ENCODE assay signal across 8 cellular contexts in the genomic region with DNA sequence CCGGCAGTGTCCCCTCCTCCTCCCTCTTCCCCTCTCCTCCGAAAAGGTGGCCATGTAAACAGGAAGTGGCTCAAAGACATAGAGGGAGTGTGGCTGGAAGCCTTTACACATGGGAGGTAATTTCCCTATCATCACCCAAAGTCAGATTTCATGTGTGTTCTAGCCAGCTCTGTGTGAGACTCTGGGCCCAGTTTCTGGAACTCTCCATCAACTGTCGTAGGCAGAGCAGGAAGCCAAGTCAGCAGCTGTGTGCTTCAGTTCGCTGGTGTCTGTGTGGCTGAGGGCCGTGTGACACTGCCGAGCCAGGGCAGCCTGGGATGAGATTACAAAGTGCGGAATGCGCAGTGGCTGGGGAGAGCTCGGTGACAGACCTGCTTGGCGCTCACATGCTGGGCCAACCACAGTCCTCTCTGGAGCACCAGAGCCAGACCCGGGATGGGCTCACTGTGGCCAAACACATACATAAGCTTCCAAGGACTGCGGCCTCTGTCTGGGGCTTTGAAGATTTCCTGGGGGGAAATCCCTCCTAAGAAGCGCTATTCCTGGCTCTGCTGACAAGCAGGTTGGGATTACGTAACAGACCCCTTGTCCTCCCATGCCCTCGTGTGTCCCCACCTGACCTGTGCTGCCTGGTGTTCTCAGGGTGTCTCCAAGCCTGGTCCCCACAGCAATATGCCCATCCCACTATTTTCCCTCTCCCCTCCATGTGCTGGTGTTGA. TPM values are rescaled to one million over a fixed set of nuclear protein-coding genes. Genes with fewer than 3 reads are reported as not detected.
DNase-seq lines count a peak whose midpoint lies in the region; ATAC-seq and TF ChIP-seq lines count a peak whose summit lies in the region.

No MANE protein-coding gene starts in this region.

- peak overlapping the region; percentile 97; the same call in 1 of the 2 replicates for H3K27ac ChIP-seq in KMS-11
- peak overlapping the region in 2 of 4 donors; percentile 18 to 51 for H3K27ac ChIP-seq in body of pancreas
- peak overlapping the region; percentile 86 for H3K27ac ChIP-seq in layer of hippocampus (ENCODE audit: low read depth, low read length)

- 68 to 70% methylated on average over 4 to 15 of the region's 15 CpGs for WGBS in body of pancreas, 2 donors

- H2AFZ ChIP-seq in KMS-11 (ENCODE audit: low read depth): no peak overlapping the region

- peak overlapping the region; percentile 66; the same call in 1 of the 2 replicates for H3K4me2 ChIP-seq in KMS-11

- no peaks in the 10 kb centered on the region for H3K27me3 ChIP-seq in KMS-11 (ENCODE audit: insufficient read depth, low read depth)
- no peaks in the 10 kb centered on the region for H3K27me3 ChIP-seq in body of pancreas
- no peaks in the 10 kb centered on the region for H3K27me3 ChIP-seq in layer of hippocampus (ENCODE audit: control insufficient read depth, insufficient read depth, low read length)

- peak overlapping the region; percentile 16; the same call in 1 of the 2 replicates for H3K9ac ChIP-seq in KMS-11

- H3K4me1 ChIP-seq in KMS-11 (ENCODE audit: low read depth, poor library complexity, severe bottlenecking) (peaks cover 97% of the 10 kb centered on the region), body of pancreas (no peaks in the 10 kb centered on the region)

- TF ChIP-seq POLR2A in body of pancreas (IDR thresholded peaks at IDR 0.05): no peak

- ATAC-seq in body of pancreas: peak; percentile 55
- ATAC-seq in GM21390 (IDR thresholded peaks at IDR 0.05; ENCODE audit: unreplicated experiment): no peak

- H3K79me2 ChIP-seq in KMS-11 (ENCODE audit: insufficient read depth, low read depth): peaks cover 9% of the 10 kb centered on the region; the same call in 1 of the 2 replicates

- DNase-seq in body of pancreas: peak in 3 of 4 donors; percentile 37 to 58 (median 44)
- peak; percentile 57 for DNase-seq in stromal cell of bone marrow (ENCODE audit: low read depth)
- DNase-seq in GM13976 (ENCODE audit: low spot score): no peak
- no peak for DNase-seq in LoVo (ENCODE audit: low spot score)
- DNase-seq in NAMALWA (ENCODE audit: low spot score): no peak

- intact Hi-C loops in body of pancreas (cut with DNase I): no loop called here

- H3K9me3 ChIP-seq in body of pancreas: no peaks in the 10 kb centered on the region

- H4K20me1 ChIP-seq in KMS-11 (ENCODE audit: insufficient read depth): no peaks in the 10 kb centered on the region

- H3K36me3 ChIP-seq in KMS-11 (ENCODE audit: insufficient read depth): no peaks in the 10 kb centered on the region; the same call in 1 of the 2 replicates
- H3K36me3 ChIP-seq in body of pancreas (replicated peaks in 1 of 2; ENCODE audit: insufficient read depth in 1 of 2, low read depth in 2 of 2): no peaks in the 10 kb centered on the region

- in situ Hi-C loops in GM13976 (cut with MboI; ENCODE audit: low sequenced_read_pairs, unreplicated experiment): no loop called here

- H3K4me3 ChIP-seq in KMS-11 (IDR thresholded peaks at IDR 0.05; ENCODE audit: insufficient read depth, low read depth, low read length): no peak overlapping the region
- no peak overlapping the region for H3K4me3 ChIP-seq in body of pancreas

- no peak for TF ChIP-seq CTCF in KMS-11 (conservative IDR thresholded peaks at IDR 0.05; ENCODE audit: low read depth, low read length)
- TF ChIP-seq CTCF in body of pancreas (IDR thresholded peaks at IDR 0.05): no peak
- TF ChIP-seq CTCF in GM13976 (IDR thresholded peaks at IDR 0.05; ENCODE audit: borderline replicate concordance, control extremely low read depth, extremely low read depth, insufficient read depth, missing control alignments): no peak

RNA-seq across cellular contexts. Expression of gene UMPS, which starts 50.7 kb away (rescaled TPM):
- total RNA-seq in body of pancreas: 10 to 100 TPM in 1 of 2 donors, 1 to 10 TPM in 1; 6.5 to 12.5 TPM

Comparison
In these comparisons a context has a peak if more than half of its experiments do, and no peak if none do; other contexts are left out.
1. DNase-seq: peak in body of pancreas (3 of 4) and stromal cell of bone marrow (single experiment); none in GM13976 (single experiment), LoVo (single experiment) and NAMALWA (single experiment).